In the genomic region with DNA sequence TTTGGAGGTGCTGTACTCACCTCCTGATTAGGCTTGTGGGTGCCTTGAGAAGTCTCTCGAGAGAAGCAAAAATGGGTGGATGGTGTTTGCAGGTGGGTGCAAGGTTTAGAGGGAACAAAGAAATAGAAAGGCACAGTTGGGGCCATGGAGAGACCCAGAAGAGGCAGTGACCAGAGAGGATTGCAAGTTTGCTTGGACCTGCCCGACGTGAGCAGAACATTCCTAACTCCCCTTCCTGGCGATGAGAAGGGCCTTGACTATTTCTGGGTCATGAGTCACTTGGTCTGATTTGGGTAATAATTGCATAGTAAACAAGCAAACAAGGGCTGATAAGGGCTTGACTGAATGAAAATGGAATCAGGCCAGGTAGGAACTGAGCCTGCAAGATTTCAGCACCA, we compare ENCODE assay signal across 1 cellular context.
A peak's percentile ranks its signal among the peaks of the same experiment; 100 is the strongest.
TF ChIP-seq lines count a peak whose summit lies in the region.

No MANE protein-coding gene starts in this region.

TF ChIP-seq in liver, 16 proteins besides CTCF, POLR2A, EP300 and RAD21 (continued from another document):
- TF ChIP-seq FOXA1 (IDR thresholded peaks at IDR 0.05) = peak; percentile 98
- TF ChIP-seq YY1 (IDR thresholded peaks at IDR 0.05) = peak; percentile 64
- TF ChIP-seq TAF1 (conservative IDR thresholded peaks at IDR 0.05) = no peak
- peak; percentile 94 to 95 for TF ChIP-seq JUND (IDR thresholded peaks at IDR 0.05)
- TF ChIP-seq FOXA2 (IDR thresholded peaks at IDR 0.05) = peak; percentile 96
